In genomic region chr5:154801083-154801482, GRCh38 we compare ENCODE assay signal across 21 cellular contexts. TPM values are rescaled to one million over a fixed set of nuclear protein-coding genes. Genes with fewer than 3 reads are reported as not detected.
DNase-seq lines count a peak whose midpoint lies in the region; ATAC-seq and TF ChIP-seq lines count a peak whose summit lies in the region.
"Had no signal": no experiment of that assay in that cellular context is flagged by ENCODE, and none has a peak within 500 bp of the region (broad histone marks: within the 10 kb centered on the region; RNA-seq: fewer than 3 reads in every experiment).

No MANE protein-coding gene starts in this region.

- no peaks in the 10 kb centered on the region for H3K9me3 ChIP-seq in RWPE2 (ENCODE audit: severe bottlenecking)
- H3K9me3 ChIP-seq: gastrocnemius medialis, sigmoid colon, transverse colon had no signal

- H3K27me3 Mint-ChIP-seq in activated T-cell treated with anti-CD3 and anti-CD28 coated beads, Interleukin-2, amount 50 U/mL, for 24 hours = no peaks in the 10 kb centered on the region

- ATAC-seq in RWPE2 (ENCODE audit: low read depth) (0 out of 3 replicates have a peak, but pooled peaks have one; percentile 37), left colon (no peak)
- ATAC-seq: gastrocnemius medialis, GM12878 had no signal

- no peak overlapping the region for H3K27ac ChIP-seq in RWPE2 (ENCODE audit: poor library complexity, severe bottlenecking)
- H3K27ac ChIP-seq: gastrocnemius medialis, sigmoid colon, transverse colon had no signal

- no peak overlapping the region for H3K4me3 Mint-ChIP-seq in activated T-cell treated with anti-CD3 and anti-CD28 coated beads, Interleukin-2, amount 50 U/mL, for 24 hours
- H3K4me3 Mint-ChIP-seq: endodermal cell, neural crest cell had no signal

- H3K36me3 Mint-ChIP-seq in activated T-cell treated with anti-CD3 and anti-CD28 coated beads, Interleukin-2, amount 50 U/mL, for 24 hours (ENCODE audit: low read depth) = peaks cover 98% of the 10 kb centered on the region

- H3K36me3 ChIP-seq in RWPE2 (ENCODE audit: low read depth) = peaks cover 98% of the 10 kb centered on the region

- no peaks in the 10 kb centered on the region for H3K9me3 Mint-ChIP-seq in activated T-cell treated with anti-CD3 and anti-CD28 coated beads, Interleukin-2, amount 50 U/mL, for 24 hours
- H3K9me3 Mint-ChIP-seq: endodermal cell, neural crest cell had no signal

- no peak overlapping the region for H3K4me3 ChIP-seq in RWPE2 (ENCODE audit: severe bottlenecking)
- H3K4me3 ChIP-seq: gastrocnemius medialis, GM12878, sigmoid colon, transverse colon had no signal

- no peak for TF ChIP-seq CTCF in RWPE2 (IDR thresholded peaks at IDR 0.05; ENCODE audit: poor library complexity, severe bottlenecking)

- intact Hi-C loops in left colon (cut with DNase I, micrococcal nuclease) = no loop called here

- DNase-seq in activated T-cell treated with anti-CD3 and anti-CD28 coated beads, Interleukin-2, amount 50 U/mL, for 24 hours = no peak
- DNase-seq in activated T-cell treated with anti-CD3 and anti-CD28 coated beads for 4 hours (no peak), RWPE2 (ENCODE audit: low spot score) (no peak), dermis blood vessel endothelial cell (peak; percentile 16), pulmonary artery endothelial cell (ENCODE audit: low read depth, low spot score) (peak; percentile 17), SW 1271 (lab: John Stamatoyannopoulos, UW) (no peak), mucosa of gallbladder (ENCODE audit: low spot score) (no peak), left colon (no peak)
- DNase-seq: central memory CD4-positive, alpha-beta T cell; endodermal cell; gastrocnemius medialis; H7; mesendoderm; NCI-H1930; NCI-H446 treated with DMSO at 0.1 percent for 48 hours; sigmoid colon; stimulated activated CD4-positive, alpha-beta T cell treated with anti-CD3 and anti-CD28 coated beads, Interleukin-4, amount 100 ng/mL, for 24 hours; transverse colon had no signal

- peak overlapping the region; percentile 82 for H3K27ac Mint-ChIP-seq in activated T-cell treated with anti-CD3 and anti-CD28 coated beads, Interleukin-2, amount 50 U/mL, for 24 hours

- H3K4me1 ChIP-seq in RWPE2 (ENCODE audit: insufficient read depth, poor library complexity, severe bottlenecking) = no peaks in the 10 kb centered on the region
- H3K4me1 ChIP-seq: gastrocnemius medialis, transverse colon had no signal

- no peaks in the 10 kb centered on the region for H3K27me3 ChIP-seq in RWPE2 (ENCODE audit: insufficient read depth, poor library complexity, severe bottlenecking)
- H3K27me3 ChIP-seq: gastrocnemius medialis, sigmoid colon, transverse colon had no signal

- H3K4me1 Mint-ChIP-seq in activated T-cell treated with anti-CD3 and anti-CD28 coated beads, Interleukin-2, amount 50 U/mL, for 24 hours (ENCODE audit: low read depth) = peaks cover 14% of the 10 kb centered on the region
- H3K4me1 Mint-ChIP-seq: neural crest cell had no signal

RNA-seq across cellular contexts. Expression of gene LARP1, which starts 45.9 kb away (rescaled TPM):
- 43.7 and 82.4 TPM in 2 replicates for total RNA-seq in dermis blood vessel endothelial cell
- total RNA-seq in pulmonary artery endothelial cell = 54.3 and 72.1 TPM in 2 replicates
- total RNA-seq in mucosa of gallbladder = 190 TPM
- 100 to 1,000 TPM; 118 to 161 TPM for total RNA-seq in left colon

RNA-seq across cellular contexts. Expression of gene FAXDC2, which starts 49.3 kb away (rescaled TPM):
- total RNA-seq in dermis blood vessel endothelial cell (11.4 and 11.9 TPM in 2 replicates), pulmonary artery endothelial cell (1.5 and 5.0 TPM in 2 replicates), mucosa of gallbladder (91.0 TPM), left colon (10 to 100 TPM; 12.0 to 36.6 TPM)
- total RNA-seq: A673 had no signal

RNA-seq across cellular contexts. Expression of gene CNOT8, which starts 57.3 kb away (rescaled TPM):
- 106 and 114 TPM in 2 replicates for total RNA-seq in dermis blood vessel endothelial cell
- total RNA-seq in pulmonary artery endothelial cell = 74.1 and 81.6 TPM in 2 replicates
- 57.3 TPM for total RNA-seq in mucosa of gallbladder
- 10 to 100 TPM; 50.6 to 58.7 TPM for total RNA-seq in left colon

Comparison
In these comparisons a context has a peak if more than half of its experiments do, and no peak if none do; other contexts are left out.
1. DNase-seq: peak in dermis blood vessel endothelial cell (single experiment) and pulmonary artery endothelial cell (single experiment); none in activated T-cell treated with anti-CD3 and anti-CD28 coated beads, Interleukin-2, amount 50 U/mL, for 24 hours (single experiment), activated T-cell treated with anti-CD3 and anti-CD28 coated beads for 4 hours (single experiment), RWPE2 (single experiment), SW 1271 (0 of 2), mucosa of gallbladder (single experiment) and left colon (0 of 2).